17 cellular contexts compared by ENCODE assay signal in the genomic region with DNA sequence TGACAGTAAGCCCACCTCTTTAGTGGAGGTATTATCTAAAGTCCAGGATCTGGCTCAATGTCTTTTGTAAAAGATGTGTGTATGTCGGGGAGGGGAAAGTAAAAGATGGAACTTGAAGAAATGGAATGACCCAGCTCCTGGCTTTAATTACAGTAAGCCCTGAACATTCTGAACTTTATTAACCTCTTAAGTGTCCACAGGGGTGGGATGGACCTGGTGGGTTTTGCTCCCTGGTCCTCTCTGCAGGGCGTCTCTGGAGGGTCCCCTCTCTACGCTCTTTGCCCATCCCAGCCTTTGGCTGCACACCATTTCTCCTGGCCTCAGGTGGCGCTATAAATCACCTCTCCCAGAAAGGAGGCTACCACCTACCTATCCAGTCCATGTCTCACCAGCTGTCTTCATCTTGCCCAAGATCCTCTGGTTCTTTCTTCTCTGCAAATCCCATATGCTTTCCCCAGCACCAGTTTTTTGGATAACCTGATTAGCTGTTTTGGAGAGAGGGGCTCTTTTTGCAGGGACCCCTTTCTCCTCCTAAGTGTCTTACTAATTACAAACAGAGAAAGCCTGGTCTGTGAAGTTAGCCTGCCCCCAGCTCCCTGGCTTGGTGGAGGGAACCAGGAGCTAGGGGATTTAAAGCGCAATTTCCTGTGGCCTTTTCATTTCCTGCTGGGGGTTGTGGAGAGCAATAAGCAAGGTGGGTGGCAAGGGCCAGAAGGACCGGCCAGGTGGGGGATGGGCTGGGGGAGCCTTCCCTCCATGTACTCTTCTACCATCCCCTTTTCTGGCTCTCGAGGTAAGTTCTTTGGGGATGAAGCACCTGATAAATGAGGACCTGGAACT. TPM values are rescaled to one million over a fixed set of nuclear protein-coding genes. Genes with fewer than 3 reads are reported as not detected.
A peak's percentile ranks its signal among the peaks of the same experiment; 100 is the strongest.
DNase-seq lines count a peak whose midpoint lies in the region; ATAC-seq and TF ChIP-seq lines count a peak whose summit lies in the region.
"Had no signal": no experiment of that assay in that cellular context is flagged by ENCODE, and none has a peak within 500 bp of the region (broad histone marks: within the 10 kb centered on the region; RNA-seq: fewer than 3 reads in every experiment).

No MANE protein-coding gene starts in this region.

- POLR2A ChIA-PET in PC-3 (lab: Charles Lee; ENCODE audit: unreplicated experiment): no interaction called here

- H3K27me3 ChIP-seq in PC-3 (ENCODE audit: low read length): 0 out of 2 replicates have a peak, but pooled peaks cover under 1% of the 10 kb centered on the region
- H3K27me3 ChIP-seq: ovary had no signal

- CTCF ChIA-PET in PC-3 (lab: Charles Lee): interaction anchor here (0.6 kb wide), 1 partner anchor 9 kb away, joined by 4 read pairs; no protein-coding TSS in a partner anchor

- H4K20me1 ChIP-seq in PC-3 (ENCODE audit: low read length): no peaks in the 10 kb centered on the region

- peak overlapping the region; percentile 52; the same call in 1 of the 2 replicates for H3K4me2 ChIP-seq in PC-3 (ENCODE audit: low read length)

- H3K4me3 ChIP-seq in GM12875 (ENCODE audit: low read depth, low read length) (peak overlapping the region; percentile 10), PC-3 (ENCODE audit: low read length) (no peak overlapping the region)
- H3K4me3 ChIP-seq: ovary, Peyer's patch had no signal

- H2AFZ ChIP-seq in PC-3 (ENCODE audit: low read length): no peak overlapping the region

- no peak overlapping the region for H3K9ac ChIP-seq in PC-3 (ENCODE audit: low read length)

- BruUV-seq in PC-3 (replicated peaks; lab: Mats Ljungman, UMichigan): no TSS peak

- no peak for DNase-seq in PC-3
- no peak for DNase-seq in glutamatergic neuron
- DNase-seq in NOMO-1 treated with DMSO at 0.1 percent for 48 hours (lab: John Stamatoyannopoulos, UW; ENCODE audit: unreplicated experiment): no peak
- no peak for DNase-seq in NCI-H1105 (lab: John Stamatoyannopoulos, UW)
- DNase-seq: activated CD4-positive, alpha-beta T cell treated with anti-CD3 and anti-CD28 coated beads for 4 hours; activated T-cell treated with anti-CD3 and anti-CD28 coated beads, Interleukin-2, amount 50 U/mL, for 72 hours; anterior cingulate cortex; immature natural killer cell; NCI-H345; Peyer's patch had no signal

- H3K36me3 Mint-ChIP-seq in glutamatergic neuron (ENCODE audit: unreplicated experiment): no peaks in the 10 kb centered on the region
- H3K36me3 Mint-ChIP-seq: immature natural killer cell had no signal

- H3K79me2 ChIP-seq in PC-3 (ENCODE audit: low read length): no peaks in the 10 kb centered on the region

- peak; percentile 32 for TF ChIP-seq CTCF in 22Rv1 (IDR thresholded peaks at IDR 0.05)
- TF ChIP-seq CTCF in GM12875 (IDR thresholded peaks at IDR 0.05; ENCODE audit: borderline replicate concordance, insufficient read depth, low read depth, low read length): peak; percentile 31; the same call in 1 of the 2 replicates
- 0 out of 2 replicates have a peak, but pooled peaks have one; percentile 20 for TF ChIP-seq CTCF in PC-3 (conservative IDR thresholded peaks at IDR 0.05; ENCODE audit: low read depth, low read length)
- TF ChIP-seq CTCF in glutamatergic neuron (IDR thresholded peaks at IDR 0.05; ENCODE audit: partially characterized antibody, unreplicated experiment): peak; percentile 17

- no peaks in the 10 kb centered on the region for H3F3A ChIP-seq in PC-3 (ENCODE audit: low read length, unreplicated experiment)

- no peaks in the 10 kb centered on the region for H3K9me3 ChIP-seq in PC-3 (ENCODE audit: low read length)
- H3K9me3 ChIP-seq: ovary, Peyer's patch had no signal

- ATAC-seq in PC-3 (no peak), GM21390 (IDR thresholded peaks at IDR 0.05; ENCODE audit: unreplicated experiment) (no peak), HG02798 (IDR thresholded peaks at IDR 0.05; ENCODE audit: poor library complexity, unreplicated experiment) (no peak)
- ATAC-seq: activated T-cell treated with anti-CD3 and anti-CD28 coated beads, Interleukin-2, amount 50 U/mL, for 72 hours had no signal

- intact Hi-C loops in PC-3 (cut with micrococcal nuclease): no loop called here

- H3K27ac ChIP-seq in 22Rv1 (peak overlapping the region; percentile 74), PC-3 (ENCODE audit: low read length) (no peak overlapping the region)
- H3K27ac ChIP-seq: ovary had no signal

- H3K4me1 ChIP-seq in PC-3 (ENCODE audit: insufficient read depth, low read length): peaks cover 19% of the 10 kb centered on the region

- H3K27ac Mint-ChIP-seq in glutamatergic neuron (ENCODE audit: unreplicated experiment): no peak overlapping the region
- H3K27ac Mint-ChIP-seq: activated T-cell treated with anti-CD3 and anti-CD28 coated beads, Interleukin-2, amount 50 U/mL, for 72 hours had no signal

- peaks cover 20% of the 10 kb centered on the region for H3K4me1 Mint-ChIP-seq in glutamatergic neuron (ENCODE audit: low read depth, unreplicated experiment)

- H3K27me3 Mint-ChIP-seq in glutamatergic neuron (ENCODE audit: unreplicated experiment): peaks cover 4% of the 10 kb centered on the region

- no peaks in the 10 kb centered on the region for H3K36me3 ChIP-seq in PC-3 (ENCODE audit: low read depth, low read length)
- H3K36me3 ChIP-seq: ovary, Peyer's patch had no signal

- peak overlapping the region; percentile 1 for H3K4me3 Mint-ChIP-seq in glutamatergic neuron (ENCODE audit: unreplicated experiment)

- H3K9me2 ChIP-seq in PC-3 (replicated peaks; ENCODE audit: low read length): no peaks in the 10 kb centered on the region

- peaks cover 6% of the 10 kb centered on the region for H3K9me3 Mint-ChIP-seq in glutamatergic neuron (ENCODE audit: unreplicated experiment)
- H3K9me3 Mint-ChIP-seq: activated T-cell treated with anti-CD3 and anti-CD28 coated beads, Interleukin-2, amount 50 U/mL, for 72 hours; immature natural killer cell had no signal

RNA-seq across cellular contexts. Expression of a gene that starts 3.9 kb away (rescaled TPM):
- total RNA-seq in PC-3 (2014; rRNA removed) (not detected in 2 replicates), glutamatergic neuron (ENCODE audit: unreplicated experiment) (not detected)
- total RNA-seq: activated T-cell treated with anti-CD3 and anti-CD28 coated beads, Interleukin-2, amount 50 U/mL, for 72 hours; dermis microvascular lymphatic vessel endothelial cell; mesenteric fat pad; ovary; Peyer's patch had no signal

RNA-seq across cellular contexts. Expression of a gene that starts 28.4 kb away (rescaled TPM):
- total RNA-seq in PC-3 (2014; rRNA removed): 20.4 and 30.6 TPM in 2 replicates
- total RNA-seq in glutamatergic neuron (ENCODE audit: unreplicated experiment): 151 TPM
